ENCODE assay signal across 8 cellular contexts in the genomic region with DNA sequence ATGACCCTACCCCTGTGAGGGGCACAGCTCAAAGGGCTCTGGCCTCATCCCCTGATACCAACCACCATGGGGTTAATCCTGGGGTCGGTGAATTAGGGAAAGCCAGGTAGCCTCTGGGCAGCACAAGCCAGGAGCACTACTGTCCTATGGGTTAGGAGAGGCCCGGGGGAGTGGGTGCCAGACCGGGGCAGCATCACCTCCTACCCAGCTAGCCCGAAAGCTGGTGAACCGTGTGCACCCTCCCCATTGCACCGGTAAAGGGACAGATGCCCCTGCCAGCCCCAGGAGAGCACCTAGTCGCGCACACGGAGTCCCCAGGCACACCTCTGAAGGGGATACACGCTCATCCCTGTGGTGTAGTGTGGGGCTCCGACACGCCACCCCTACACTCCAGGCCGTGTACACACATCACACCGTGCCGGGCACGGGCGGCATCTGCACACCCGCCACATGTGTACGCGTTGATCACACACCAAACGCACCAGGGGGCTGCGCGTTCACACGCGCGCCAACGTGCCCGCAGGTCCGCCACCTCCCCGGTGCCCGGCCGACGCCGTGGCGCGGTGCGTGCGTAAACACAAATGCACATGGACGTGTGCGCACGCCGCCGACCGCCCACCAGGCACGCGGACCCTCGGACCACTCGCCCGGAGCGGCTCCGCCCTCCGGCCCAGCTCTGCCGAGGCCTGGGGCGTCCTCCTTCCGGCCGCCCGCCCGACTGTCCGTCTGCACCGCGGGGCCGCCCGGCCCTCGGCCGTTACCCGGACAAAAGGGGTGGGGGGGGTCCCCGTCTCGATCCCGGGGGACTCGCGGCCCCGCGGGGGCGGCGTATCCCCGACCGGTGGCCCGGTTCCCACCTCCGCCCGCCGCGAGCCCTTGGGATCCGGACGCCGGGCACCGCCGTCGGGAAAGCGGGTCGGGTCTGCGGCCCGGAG. TPM values are rescaled to one million over a fixed set of nuclear protein-coding genes. Genes with fewer than 3 reads are reported as not detected.
DNase-seq lines count a peak whose midpoint lies in the region; ATAC-seq and TF ChIP-seq lines count a peak whose summit lies in the region.

No MANE protein-coding gene starts in this region.

- H3K36me3 Mint-ChIP-seq in CD4-positive, alpha-beta T cell (ENCODE audit: low read depth) = peaks cover 9% of the 10 kb centered on the region
- no peaks in the 10 kb centered on the region for H3K36me3 Mint-ChIP-seq in nephron progenitor cell (ENCODE audit: low read depth)

- H3K4me3 Mint-ChIP-seq in CD4-positive, alpha-beta T cell = peak overlapping the region; percentile 91
- peak overlapping the region; percentile 75 for H3K4me3 Mint-ChIP-seq in nephron progenitor cell

- DNase-seq in CD4-positive, alpha-beta T cell = peak in 5 of 10 experiments; percentile 7 to 25 (median 13)
- peak; percentile 45 to 50 for DNase-seq in activated CD4-positive, alpha-beta T cell treated with anti-CD3 and anti-CD28 coated beads, Interleukin-2, amount 50 U/mL, for 48 hours
- DNase-seq in epithelial cell of prostate (ENCODE audit: low read depth, low spot score) = no peak
- peak; percentile 72 for DNase-seq in nephron progenitor cell
- DNase-seq in NOMO-1 treated with dmso at 0.1 percent for 144 hours (lab: John Stamatoyannopoulos, UW; ENCODE audit: unreplicated experiment) = no peak
- DNase-seq in medulla oblongata (ENCODE audit: extremely low spot score) = no peak
- no peak for DNase-seq in occipital lobe (lab: John Stamatoyannopoulos, UW)

- peaks cover 26% of the 10 kb centered on the region for H3K4me1 Mint-ChIP-seq in CD4-positive, alpha-beta T cell (ENCODE audit: low read depth)
- H3K4me1 Mint-ChIP-seq in nephron progenitor cell = peaks cover 47% of the 10 kb centered on the region

- peak overlapping the region; percentile 98 for H3K9ac ChIP-seq in HUES48 (ENCODE audit: low read depth, low read length)

- ATAC-seq in CD4-positive, alpha-beta T cell (ENCODE audit: poor library complexity) = no peak

- H3K4me1 ChIP-seq in HUES48 (ENCODE audit: control insufficient read depth, insufficient read depth, low read length) = peaks cover 32% of the 10 kb centered on the region

- H3K27ac Mint-ChIP-seq in CD4-positive, alpha-beta T cell = peak overlapping the region; percentile 42
- no peak overlapping the region for H3K27ac Mint-ChIP-seq in nephron progenitor cell

- intact Hi-C loops in CD4-positive, alpha-beta T cell (cut with DNase I, micrococcal nuclease) = loop anchor here (5.0 to 10.0 kb wide), 5 partner anchors 191 to 1479 kb away; partner anchors contain the start of genes CORO7 (in 1 of the 2), PAM16 (in 1 of the 2), ROGDI (in 1 of the 2) and ZNF213 (in 1 of the 2)

- POLR2A ChIA-PET in CD4-positive, alpha-beta T cell (lab: Charles Lee) = interaction anchor here (1.5 to 4.9 kb wide), 2 partner anchors 12 to 109 kb away, joined by 5 to 54 read pairs; partner anchors contain the start of gene MGRN1

- H3K27me3 ChIP-seq in CD4-positive, alpha-beta T cell (ENCODE audit: control insufficient read depth, insufficient read depth, low read length) = no peaks in the 10 kb centered on the region
- H3K27me3 ChIP-seq in HUES48 (ENCODE audit: control insufficient read depth, insufficient read depth, low read length) = no peaks in the 10 kb centered on the region

- TF ChIP-seq CTCF in CD4-positive, alpha-beta T cell (IDR thresholded peaks at IDR 0.05) = no peak
- no peak for TF ChIP-seq CTCF in nephron progenitor cell (IDR thresholded peaks at IDR 0.05)

- no peak overlapping the region for H3K27ac ChIP-seq in CD4-positive, alpha-beta T cell (ENCODE audit: low read depth, low read length)
- H3K27ac ChIP-seq in HUES48 (ENCODE audit: low read depth, low read length) = peak overlapping the region; percentile 96
- peak overlapping the region; percentile 85 for H3K27ac ChIP-seq in epithelial cell of prostate

- H3K4me3 ChIP-seq in HUES48 (ENCODE audit: low read depth, low read length) = peak overlapping the region; percentile 71

- no peaks in the 10 kb centered on the region for H3K27me3 Mint-ChIP-seq in CD4-positive, alpha-beta T cell
- H3K27me3 Mint-ChIP-seq in nephron progenitor cell (ENCODE audit: low read depth, poor library complexity) = no peaks in the 10 kb centered on the region

- peaks cover 6% of the 10 kb centered on the region; the same call in 1 of the 2 replicates for H3K36me3 ChIP-seq in HUES48 (ENCODE audit: control insufficient read depth, insufficient read depth, low read length)

- no peaks in the 10 kb centered on the region for H3K9me3 Mint-ChIP-seq in CD4-positive, alpha-beta T cell
- H3K9me3 Mint-ChIP-seq in nephron progenitor cell = no peaks in the 10 kb centered on the region

- no peaks in the 10 kb centered on the region for H3K9me3 ChIP-seq in CD4-positive, alpha-beta T cell (ENCODE audit: control insufficient read depth, low read length)
- no peaks in the 10 kb centered on the region for H3K9me3 ChIP-seq in HUES48 (ENCODE audit: control insufficient read depth, insufficient read depth, low read length)

- CTCF ChIA-PET in CD4-positive, alpha-beta T cell (lab: Charles Lee) = interaction anchor here (3.1 kb wide), 1 partner anchor 11 kb away, joined by 28 read pairs; the partner anchor contains the start of gene MGRN1

RNA-seq across cellular contexts. Expression of gene UBALD1, which starts 0.8 kb away (rescaled TPM):
- total RNA-seq in CD4-positive, alpha-beta T cell = 10 to 100 TPM; 17.5 to 19.3 TPM
- 1.7 TPM for total RNA-seq in occipital lobe

RNA-seq across cellular contexts. Expression of gene MGRN1, which starts 10.7 kb away (rescaled TPM):
- 10 to 100 TPM; 45.9 to 48.6 TPM for total RNA-seq in CD4-positive, alpha-beta T cell
- 41.5 TPM for total RNA-seq in occipital lobe

RNA-seq across cellular contexts. Expression of gene C16orf96, which starts 57.8 kb away (rescaled TPM):
- total RNA-seq in CD4-positive, alpha-beta T cell = under 1 TPM; 0.27 to 0.42 TPM
- total RNA-seq in occipital lobe = not detected

Comparison
In these comparisons a context has a peak if more than half of its experiments do, and no peak if none do; other contexts are left out.
1. DNase-seq: peak in activated CD4-positive, alpha-beta T cell treated with anti-CD3 and anti-CD28 coated beads, Interleukin-2, amount 50 U/mL, for 48 hours (2 of 2) and nephron progenitor cell (single experiment); none in epithelial cell of prostate (single experiment), NOMO-1 treated with dmso at 0.1 percent for 144 hours (single experiment), medulla oblongata (single experiment) and occipital lobe (single experiment).